11 cellular contexts compared by ENCODE assay signal in genomic region chr21:31577280-31577679, GRCh38.
DNase-seq lines count a peak whose midpoint lies in the region; ATAC-seq and TF ChIP-seq lines count a peak whose summit lies in the region.
"Had no signal": no experiment of that assay in that cellular context is flagged by ENCODE, and none has a peak within 500 bp of the region (broad histone marks: within the 10 kb centered on the region; RNA-seq: fewer than 3 reads in every experiment).

No MANE protein-coding gene starts in this region.

- peaks cover 17% of the 10 kb centered on the region for H3K27me3 Mint-ChIP-seq in progenitor cell of endocrine pancreas

- no peak overlapping the region for H3K4me3 Mint-ChIP-seq in progenitor cell of endocrine pancreas (ENCODE audit: low read depth)

- H3K4me2 ChIP-seq in neuronal stem cell (ENCODE audit: insufficient read depth, low read length, poor library complexity, severe bottlenecking): no peak overlapping the region
- H3K4me2 ChIP-seq: BLaER1 had no signal

- no peak overlapping the region for H2BK15ac ChIP-seq in neuronal stem cell (ENCODE audit: low read length)

- H3K23ac ChIP-seq in neuronal stem cell (ENCODE audit: low read depth, low read length, poor library complexity): no peak overlapping the region

- H3K9ac ChIP-seq in adipocyte (ENCODE audit: low read length) (no peak overlapping the region), neuronal stem cell (ENCODE audit: low read depth, low read length, poor library complexity) (no peak overlapping the region)
- H3K9ac ChIP-seq: BLaER1 had no signal

- H4K8ac ChIP-seq in neuronal stem cell (ENCODE audit: low read depth, low read length): no peak overlapping the region

- CTCF ChIA-PET in HEK293 (lab: Yijun Ruan, JAX): interaction anchor here (1.0 to 1.9 kb wide), 3 partner anchors 18 to 382 kb away, joined by 3 to 5 read pairs (median 5); no protein-coding TSS in a partner anchor

- H2BK120ac ChIP-seq in neuronal stem cell (ENCODE audit: low read depth, low read length): no peak overlapping the region

- no peaks in the 10 kb centered on the region for H3K4me1 ChIP-seq in HEK293 (ENCODE audit: control insufficient read depth, insufficient read depth, low read length)
- no peaks in the 10 kb centered on the region for H3K4me1 ChIP-seq in adipocyte (ENCODE audit: control insufficient read depth, insufficient read depth, low read length)
- peaks cover 0 to 2% of the 10 kb centered on the region in 2 donors for H3K4me1 ChIP-seq in neuronal stem cell (ENCODE audit: control insufficient read depth in 2 of 2, insufficient read depth in 1 of 2, low read depth in 1 of 2, low read length in 2 of 2)

- no peak overlapping the region for H3K27ac Mint-ChIP-seq in progenitor cell of endocrine pancreas
- no peak overlapping the region for H3K27ac Mint-ChIP-seq in activated naive CD4-positive, alpha-beta T cell treated with anti-CD3 and anti-CD28 coated beads, Interleukin-2, amount 50 U/mL, for 72 hours

- H3K36me3 Mint-ChIP-seq in progenitor cell of endocrine pancreas (ENCODE audit: insufficient read depth): peaks cover 4% of the 10 kb centered on the region
- H3K36me3 Mint-ChIP-seq in activated naive CD4-positive, alpha-beta T cell treated with anti-CD3 and anti-CD28 coated beads, Interleukin-2, amount 50 U/mL, for 72 hours: peaks cover 0 to 7% of the 10 kb centered on the region in 2 donors

- peaks cover 8% of the 10 kb centered on the region for H3K9me3 Mint-ChIP-seq in progenitor cell of endocrine pancreas (ENCODE audit: low read depth)
- H3K9me3 Mint-ChIP-seq in activated naive CD4-positive, alpha-beta T cell treated with anti-CD3 and anti-CD28 coated beads, Interleukin-2, amount 50 U/mL, for 72 hours: no peaks in the 10 kb centered on the region

- H2AK5ac ChIP-seq in neuronal stem cell (ENCODE audit: low read depth, low read length): no peak overlapping the region

- H3K9me3 ChIP-seq in HEK293 (ENCODE audit: control insufficient read depth, insufficient read depth, low read depth, low read length) (no peaks in the 10 kb centered on the region; the same call in 1 of the 2 replicates), adipocyte (ENCODE audit: control insufficient read depth, low read length) (peaks cover 11% of the 10 kb centered on the region), neuronal stem cell (replicated peaks in 1 of 2; ENCODE audit: control insufficient read depth in 2 of 2, insufficient read depth in 1 of 2, low read depth in 1 of 2, low read length in 2 of 2) (peaks cover 3 to 8% of the 10 kb centered on the region in 2 donors)

- DNase-seq in adipocyte (ENCODE audit: low read depth) (peak; percentile 51), neuronal stem cell (ENCODE audit: low spot score) (no peak), progenitor cell of endocrine pancreas (ENCODE audit: low spot score, unreplicated experiment) (no peak), NCI-H82 (lab: John Stamatoyannopoulos, UW) (no peak)
- DNase-seq in activated naive CD4-positive, alpha-beta T cell treated with anti-CD3 and anti-CD28 coated beads, Interleukin-2, amount 50 U/mL, for 72 hours (ENCODE audit: low spot score in 2 of 2): no peak
- DNase-seq: DMS53, HCEC 1CT had no signal

- POLR2A ChIA-PET in HEK293 (lab: Yijun Ruan, JAX): interaction anchor here (1.7 kb wide), 1 partner anchor 18 kb away, joined by 6 read pairs; no protein-coding TSS in a partner anchor

- H3K36me3 ChIP-seq in HEK293 (ENCODE audit: control insufficient read depth in 2 of 2, insufficient read depth in 1 of 2, low read length in 2 of 2) (no peaks in the 10 kb centered on the region), adipocyte (ENCODE audit: control insufficient read depth, insufficient read depth, low read length, severe bottlenecking) (no peaks in the 10 kb centered on the region), neuronal stem cell (replicated peaks in 1 of 2; ENCODE audit: control insufficient read depth in 2 of 2, insufficient read depth in 2 of 2, low read length in 2 of 2) (no peaks in the 10 kb centered on the region)

- H3K4me3 ChIP-seq in HEK293 (ENCODE audit: low read depth, low read length) (no peak overlapping the region), adipocyte (ENCODE audit: low read length) (no peak overlapping the region), neuronal stem cell (ENCODE audit: low read length in 2 of 2) (no peak overlapping the region)
- H3K4me3 ChIP-seq: BLaER1 had no signal

- no peak overlapping the region for H2BK5ac ChIP-seq in neuronal stem cell (ENCODE audit: low read length)

- H3K18ac ChIP-seq in neuronal stem cell (ENCODE audit: low read length): no peak overlapping the region

- H3K27me3 ChIP-seq in adipocyte (replicated peaks; ENCODE audit: control insufficient read depth, insufficient read depth, low read length): no peaks in the 10 kb centered on the region
- no peaks in the 10 kb centered on the region for H3K27me3 ChIP-seq in neuronal stem cell (ENCODE audit: control insufficient read depth in 3 of 3, insufficient read depth in 3 of 3, low read depth in 1 of 3, low read length in 3 of 3)
- H3K27me3 ChIP-seq: BLaER1 had no signal

- H3K4me1 Mint-ChIP-seq in progenitor cell of endocrine pancreas (ENCODE audit: low read depth): no peaks in the 10 kb centered on the region

- H2BK12ac ChIP-seq in neuronal stem cell (ENCODE audit: low read length): no peak overlapping the region

- H4K91ac ChIP-seq in neuronal stem cell (ENCODE audit: low read depth, low read length, poor library complexity): no peak overlapping the region

- no peak overlapping the region for H3K4ac ChIP-seq in neuronal stem cell (ENCODE audit: low read length)

- no peaks in the 10 kb centered on the region for H3K79me1 ChIP-seq in neuronal stem cell (ENCODE audit: low read depth, low read length)

- H3K27ac ChIP-seq in HEK293 (ENCODE audit: extremely low read depth, low read depth, low read length): no peak overlapping the region
- H3K27ac ChIP-seq in neuronal stem cell (replicated peaks; ENCODE audit: low read length): no peak overlapping the region
- H3K27ac ChIP-seq: BLaER1, HL-60 had no signal

- peak overlapping the region; percentile 10 for H2AFZ ChIP-seq in neuronal stem cell (ENCODE audit: low read length)

- peak; percentile 46 for ATAC-seq in GM18867 (IDR thresholded peaks at IDR 0.05; ENCODE audit: unreplicated experiment)
- ATAC-seq in activated naive CD4-positive, alpha-beta T cell treated with anti-CD3 and anti-CD28 coated beads, Interleukin-2, amount 50 U/mL, for 72 hours: no peak

- TF ChIP-seq CTCF in HEK293 (tag by site-specific recombination; IDR thresholded peaks at IDR 0.05) (no peak), progenitor cell of endocrine pancreas (IDR thresholded peaks at IDR 0.05; ENCODE audit: unreplicated experiment) (no peak)

- no peak overlapping the region for H3K14ac ChIP-seq in neuronal stem cell (ENCODE audit: low read length)

TF ChIP-seq in HEK293, 187 proteins besides CTCF, POLR2A, EP300 and RAD21:
- TF ChIP-seq ZNF76 (tag by site-specific recombination; IDR thresholded peaks at IDR 0.05; ENCODE audit: borderline replicate concordance, low read depth) (peak; percentile 41; the same call in 1 of the 2 replicates), ZBTB20 (tag by site-specific recombination; IDR thresholded peaks at IDR 0.05) (no peak), ZNF10 (tag by site-specific recombination; IDR thresholded peaks at IDR 0.05) (peak; percentile 54; the same call in 1 of the 2 replicates)
TF ChIP-seq in HEK293: peak in this region for 2.
